Comparison of ENCODE assay signal across 10 cellular contexts in the genomic region with DNA sequence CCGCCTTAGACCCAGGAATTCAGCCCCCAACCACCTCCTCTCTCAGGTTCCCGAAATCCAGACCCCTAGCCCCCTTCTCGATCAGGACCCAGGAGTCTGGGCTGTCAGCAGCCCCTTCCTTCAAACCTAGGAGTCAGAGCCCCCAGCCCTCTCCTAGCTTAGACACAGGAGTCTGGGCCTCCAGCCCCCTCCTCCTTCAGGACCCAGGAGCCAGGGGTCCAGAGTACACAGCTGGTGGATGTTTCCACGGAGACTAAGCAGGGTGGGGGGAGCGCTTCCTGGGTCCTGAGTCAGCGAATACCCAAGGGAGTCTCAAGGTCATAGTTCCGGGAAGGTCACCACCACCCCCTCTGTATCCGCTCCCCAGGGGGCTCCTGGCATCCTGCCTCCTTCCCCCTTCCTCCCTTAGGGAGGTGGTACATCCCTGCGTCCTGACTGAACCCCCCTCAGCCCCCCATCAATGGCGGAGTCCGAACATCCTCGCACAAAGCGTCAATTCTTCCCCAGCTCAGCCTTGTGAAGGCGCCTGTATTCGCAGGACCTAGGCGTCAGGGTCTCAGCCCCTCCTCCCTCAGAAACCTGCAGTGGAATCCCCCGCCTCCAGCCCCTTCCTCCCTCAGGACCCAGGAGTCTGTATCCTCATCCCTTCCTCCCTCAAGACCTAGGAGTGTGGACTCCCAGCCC. TPM values are rescaled to one million over a fixed set of nuclear protein-coding genes. Genes with fewer than 3 reads are reported as not detected.
A peak's percentile ranks its signal among the peaks of the same experiment; 100 is the strongest.
DNase-seq lines count a peak whose midpoint lies in the region; TF ChIP-seq lines count a peak whose summit lies in the region.
"Had no signal": no experiment of that assay in that cellular context is flagged by ENCODE, and none has a peak within 500 bp of the region (broad histone marks: within the 10 kb centered on the region; RNA-seq: fewer than 3 reads in every experiment).

No MANE protein-coding gene starts in this region.

- peak in 1 of 2 donors; percentile 30 for TF ChIP-seq EP300 in tibial nerve (IDR thresholded peaks at IDR 0.05)

- no peaks in the 10 kb centered on the region for H3K27me3 ChIP-seq in breast epithelium
- H3K27me3 ChIP-seq in tibial nerve = peaks cover under 1 to 33% of the 10 kb centered on the region in 2 donors

- no peaks in the 10 kb centered on the region for H3K9me3 Mint-ChIP-seq in MCF 10A (ENCODE audit: unreplicated experiment)
- H3K9me3 Mint-ChIP-seq: activated T-cell treated with anti-CD3 and anti-CD28 coated beads, Interleukin-2, amount 50 U/mL, for 72 hours; T-helper 1 cell treated with Interleukin-12 subunit alpha and Interleukin-12 subunit beta and Interleukin-4 antibody, amounts not matched to agents 30 μg/mL and 1 μg/mL, for 36 hours had no signal

- WGBS in tibial nerve, 2 donors = 14 to 15% methylated on average over 15 to 17 of the region's 17 CpGs

- peak in 1 of 2 donors; percentile 21 for DNase-seq in breast epithelium (ENCODE audit: low spot score in 2 of 2)
- DNase-seq in MCF 10A (ENCODE audit: unreplicated experiment) = no peak
- peak; percentile 77 for DNase-seq in ecto neural progenitor cell (ENCODE audit: low spot score)
- DNase-seq in midbrain (lab: John Stamatoyannopoulos, UW) = peak; percentile 88
- no peak for DNase-seq in tibial nerve (ENCODE audit: low spot score in 2 of 2)
- DNase-seq in DMS79 (lab: John Stamatoyannopoulos, UW) = no peak
- DNase-seq in AML-193 (lab: John Stamatoyannopoulos, UW) = no peak
- no peak for DNase-seq in SHP77 treated with DMSO at 0.1 percent for 48 hours (lab: John Stamatoyannopoulos, UW)
- DNase-seq: activated T-cell treated with anti-CD3 and anti-CD28 coated beads, Interleukin-2, amount 50 U/mL, for 72 hours had no signal

- H3K4me1 Mint-ChIP-seq in MCF 10A (ENCODE audit: insufficient read depth, unreplicated experiment) = peaks cover 14% of the 10 kb centered on the region

- CTCF ChIA-PET in MCF 10A (lab: Yijun Ruan, JAX) = interaction anchor here (0.6 to 1.0 kb wide), 2 partner anchors 27 to 585 kb away, joined by 3 read pairs; no protein-coding TSS in a partner anchor

- TF ChIP-seq POLR2A in breast epithelium (IDR thresholded peaks at IDR 0.05) (no peak), tibial nerve (IDR thresholded peaks at IDR 0.05) (peak in 1 of 2 donors; percentile 6)

- TF ChIP-seq CTCF in breast epithelium (IDR thresholded peaks at IDR 0.05) = no peak
- no peak for TF ChIP-seq CTCF in MCF 10A (IDR thresholded peaks at IDR 0.05; ENCODE audit: unreplicated experiment)
- peak in 1 of 5 experiments; percentile 9 for TF ChIP-seq CTCF in tibial nerve (IDR thresholded peaks at IDR 0.05)

- no peaks in the 10 kb centered on the region for H3K9me3 ChIP-seq in breast epithelium
- no peaks in the 10 kb centered on the region for H3K9me3 ChIP-seq in tibial nerve

- H3K4me3 ChIP-seq in breast epithelium (peak overlapping the region in 2 of 3 donors; percentile 48 to 58), tibial nerve (peak overlapping the region; percentile 28 to 43 (median 32))

- H3K36me3 ChIP-seq in breast epithelium (no peaks in the 10 kb centered on the region), tibial nerve (no peaks in the 10 kb centered on the region)

- H3K36me3 Mint-ChIP-seq in MCF 10A (ENCODE audit: insufficient read depth, unreplicated experiment) = no peaks in the 10 kb centered on the region

- peaks cover 23% of the 10 kb centered on the region for H3K27me3 Mint-ChIP-seq in MCF 10A (ENCODE audit: insufficient read depth, unreplicated experiment)

- H3K4me1 ChIP-seq in breast epithelium (no peaks in the 10 kb centered on the region), tibial nerve (peaks cover 0 to 52% (median 4%) of the 10 kb centered on the region in 4 donors)

- H3K27ac Mint-ChIP-seq in MCF 10A (ENCODE audit: low read depth, unreplicated experiment) = no peak overlapping the region
- H3K27ac Mint-ChIP-seq: activated T-cell treated with anti-CD3 and anti-CD28 coated beads, Interleukin-2, amount 50 U/mL, for 72 hours; T-helper 1 cell treated with Interleukin-12 subunit alpha and Interleukin-12 subunit beta and Interleukin-4 antibody, amounts not matched to agents 30 μg/mL and 1 μg/mL, for 36 hours had no signal

- no peak overlapping the region for H3K4me3 Mint-ChIP-seq in MCF 10A (ENCODE audit: unreplicated experiment)
- H3K4me3 Mint-ChIP-seq: activated T-cell treated with anti-CD3 and anti-CD28 coated beads, Interleukin-2, amount 50 U/mL, for 72 hours; T-helper 1 cell treated with Interleukin-12 subunit alpha and Interleukin-12 subunit beta and Interleukin-4 antibody, amounts not matched to agents 30 μg/mL and 1 μg/mL, for 36 hours had no signal

- POLR2A ChIA-PET in MCF 10A (lab: Yijun Ruan, JAX) = no interaction called here

- intact Hi-C loops in breast epithelium (cut with DNase I; ENCODE audit: low total_unique reads) (no loop called here), MCF 10A (cut with micrococcal nuclease) (no loop called here)

- H3K27ac ChIP-seq in breast epithelium = peak overlapping the region; percentile 86 to 89
- peak overlapping the region; percentile 71 to 92 (median 82) for H3K27ac ChIP-seq in tibial nerve

- BruUV-seq in MCF 10A (replicated peaks; lab: Mats Ljungman, UMichigan) = no TSS peak

RNA-seq across cellular contexts. Expression of gene CADM4, which starts 4.6 kb away (rescaled TPM):
- total RNA-seq in breast epithelium = 10 to 100 TPM in 2 of 3 donors, 1 to 10 TPM in 1; 2.1 to 20.8 (median 18.0) TPM
- 3.2 and 3.8 TPM in 2 replicates for total RNA-seq in MCF 10A (2022)
- total RNA-seq in tibial nerve = 100 to 1,000 TPM in 2 of 4 donors, 10 to 100 TPM in 2; 85.2 to 108 (median 102) TPM

RNA-seq across cellular contexts. Expression of gene ZNF428, which starts 15.6 kb away (rescaled TPM):
- total RNA-seq in breast epithelium (10 to 100 TPM; 24.7 to 31.1 (median 28.2) TPM), MCF 10A (2022) (18.6 and 23.3 TPM in 2 replicates), tibial nerve (10 to 100 TPM; 38.1 to 61.1 (median 50.5) TPM)

RNA-seq across cellular contexts. Expression of gene SRRM5, which starts 23.1 kb away (rescaled TPM):
- total RNA-seq in breast epithelium (1 to 10 TPM in 1 of 3 donors, under 1 TPM in 2; 0.32 to 1.6 (median 0.33) TPM), MCF 10A (2022) (0.28 and 0.88 TPM in 2 replicates), tibial nerve (under 1 TPM; 0.20 to 0.84 (median 0.52) TPM)

RNA-seq across cellular contexts. Expression of gene PLAUR, which starts 35.0 kb away (rescaled TPM):
- total RNA-seq in breast epithelium (10 to 100 TPM; 13.3 to 61.0 (median 21.3) TPM), MCF 10A (2022) (14.0 and 32.2 TPM in 2 replicates), tibial nerve (10 to 100 TPM; 12.9 to 19.7 (median 16.4) TPM)

RNA-seq across cellular contexts. Expression of gene ZNF576, which starts 38.6 kb away (rescaled TPM):
- total RNA-seq in breast epithelium (10 to 100 TPM; 14.2 to 18.0 (median 14.8) TPM), MCF 10A (2022) (13.2 and 18.4 TPM in 2 replicates), tibial nerve (10 to 100 TPM in 3 of 4 donors, 1 to 10 TPM in 1; 9.9 to 18.8 (median 15.2) TPM)

Comparison
In these comparisons a context has a peak if more than half of its experiments do, and no peak if none do; other contexts are left out.
1. DNase-seq: peak in ecto neural progenitor cell (single experiment) and midbrain (single experiment); none in MCF 10A (single experiment), tibial nerve (0 of 2), DMS79 (single experiment), AML-193 (0 of 2) and SHP77 treated with DMSO at 0.1 percent for 48 hours (single experiment).